1 cellular context compared by ENCODE assay signal in the genomic region with DNA sequence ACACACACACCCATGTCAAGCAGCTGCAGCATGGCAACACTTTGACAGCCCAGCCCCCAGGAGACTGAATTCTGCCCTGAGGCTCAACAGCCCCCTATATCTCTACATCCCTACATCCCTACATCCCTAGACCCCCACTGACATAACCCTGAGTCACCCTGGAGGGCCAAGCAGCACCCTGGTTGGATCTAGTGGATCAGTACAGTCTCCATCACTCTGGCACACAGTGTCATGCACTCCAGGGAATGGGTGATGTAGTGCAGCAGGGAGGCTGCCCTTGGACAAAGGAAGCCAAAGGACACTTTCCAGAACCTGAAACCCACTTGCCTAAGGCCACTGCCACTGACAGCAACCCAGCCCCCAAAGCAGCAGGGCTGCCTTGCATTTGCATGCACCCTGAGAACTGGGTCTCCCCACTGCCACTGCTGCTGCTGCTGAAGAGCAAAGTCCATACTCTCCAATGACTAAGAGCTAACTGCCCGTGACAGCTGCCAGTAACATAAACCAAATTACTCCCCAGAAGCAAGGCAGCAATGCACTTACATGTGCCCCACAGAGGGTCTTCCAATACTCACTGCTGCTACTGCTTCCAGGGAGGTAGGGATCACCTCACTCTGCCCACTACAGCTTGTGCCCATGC.
TF ChIP-seq lines count a peak whose summit lies in the region.

No MANE protein-coding gene starts in this region.

TF ChIP-seq in H1, 55 proteins besides CTCF, POLR2A, EP300 and RAD21:
- no peak for TF ChIP-seq BRCA1 (IDR thresholded peaks at IDR 0.05; ENCODE audit: low read depth, low read length)
- no peak for TF ChIP-seq CTBP2 (IDR thresholded peaks at IDR 0.05; ENCODE audit: borderline replicate concordance, insufficient read depth, insufficient read length, low read length)
- TF ChIP-seq SIN3A (conservative IDR thresholded peaks at IDR 0.05 in 1 of 2, IDR thresholded peaks at IDR 0.05 in 1 of 2; ENCODE audit: low read depth in 1 of 2, low read length in 2 of 2), result no peak
- TF ChIP-seq, protein P1, sequence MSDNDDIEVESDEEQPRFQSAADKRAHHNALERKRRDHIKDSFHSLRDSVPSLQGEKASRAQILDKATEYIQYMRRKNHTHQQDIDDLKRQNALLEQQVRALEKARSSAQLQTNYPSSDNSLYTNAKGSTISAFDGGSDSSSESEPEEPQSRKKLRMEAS (IDR thresholded peaks at IDR 0.05), result no peak
- TF ChIP-seq, protein P2, sequence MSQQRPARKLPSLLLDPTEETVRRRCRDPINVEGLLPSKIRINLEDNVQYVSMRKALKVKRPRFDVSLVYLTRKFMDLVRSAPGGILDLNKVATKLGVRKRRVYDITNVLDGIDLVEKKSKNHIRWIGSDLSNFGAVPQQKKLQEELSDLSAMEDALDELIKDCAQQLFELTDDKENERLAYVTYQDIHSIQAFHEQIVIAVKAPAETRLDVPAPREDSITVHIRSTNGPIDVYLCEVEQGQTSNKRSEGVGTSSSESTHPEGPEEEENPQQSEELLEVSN (IDR thresholded peaks at IDR 0.05), result no peak
